In genomic region chr1:36126005-36126716, GRCh38 we compare ENCODE assay signal across 11 cellular contexts.
DNase-seq lines count a peak whose midpoint lies in the region; ATAC-seq and TF ChIP-seq lines count a peak whose summit lies in the region.
"Had no signal": no experiment of that assay in that cellular context is flagged by ENCODE, and none has a peak within 500 bp of the region (broad histone marks: within the 10 kb centered on the region; RNA-seq: fewer than 3 reads in every experiment).

No MANE protein-coding gene starts in this region.

- H3K9me3 Mint-ChIP-seq in stimulated activated naive CD8-positive, alpha-beta T cell treated with anti-CD3 and anti-CD28 coated beads, Interleukin-15, Interleukin-2, amounts not matched to agents 100 ng/mL and 50 ng/mL, for 24 hours = no peaks in the 10 kb centered on the region
- H3K9me3 Mint-ChIP-seq in dendritic cell treated with granulocyte-macrophage colony-stimulating factor and Interleukin-4, amounts not matched to agents 40 ng/mL and 50 ng/mL, for 4 days = no peaks in the 10 kb centered on the region
- no peaks in the 10 kb centered on the region for H3K9me3 Mint-ChIP-seq in nephron

- H3K4me3 Mint-ChIP-seq in stimulated activated naive CD8-positive, alpha-beta T cell treated with anti-CD3 and anti-CD28 coated beads, Interleukin-15, Interleukin-2, amounts not matched to agents 100 ng/mL and 50 ng/mL, for 24 hours = peak overlapping the region; percentile 1
- H3K4me3 Mint-ChIP-seq in dendritic cell treated with granulocyte-macrophage colony-stimulating factor and Interleukin-4, amounts not matched to agents 40 ng/mL and 50 ng/mL, for 4 days = peak overlapping the region; percentile 54
- peak overlapping the region; percentile 69 to 78 (median 71) for H3K4me3 Mint-ChIP-seq in nephron

- H3K36me3 Mint-ChIP-seq in stimulated activated naive CD8-positive, alpha-beta T cell treated with anti-CD3 and anti-CD28 coated beads, Interleukin-15, Interleukin-2, amounts not matched to agents 100 ng/mL and 50 ng/mL, for 24 hours (ENCODE audit: low read depth) = no peaks in the 10 kb centered on the region
- no peaks in the 10 kb centered on the region for H3K36me3 Mint-ChIP-seq in dendritic cell treated with granulocyte-macrophage colony-stimulating factor and Interleukin-4, amounts not matched to agents 40 ng/mL and 50 ng/mL, for 4 days (ENCODE audit: low read depth)
- no peaks in the 10 kb centered on the region for H3K36me3 Mint-ChIP-seq in nephron (ENCODE audit: low read depth)

- no peak for DNase-seq in stimulated activated naive CD8-positive, alpha-beta T cell treated with anti-CD3 and anti-CD28 coated beads, Interleukin-15, Interleukin-2, amounts not matched to agents 100 U/mL and 50 U/mL, for 24 hours
- DNase-seq in NCI-H1930 (lab: John Stamatoyannopoulos, UW) (no peak), NCI-H524 treated with DMSO at 0.1 percent for 48 hours (lab: John Stamatoyannopoulos, UW) (no peak), GF-D8 (lab: John Stamatoyannopoulos, UW) (no peak)
- DNase-seq: cerebellar nuclear complex, left lung, NCI-H1048 had no signal

- intact Hi-C loops in dendritic cell treated with granulocyte-macrophage colony-stimulating factor and Interleukin-4, amounts not matched to agents 40 ng/mL and 50 ng/mL, for 4 days (cut with micrococcal nuclease) = no loop called here

- no peak for ATAC-seq in stimulated activated naive CD8-positive, alpha-beta T cell treated with anti-CD3 and anti-CD28 coated beads, Interleukin-15, Interleukin-2, amounts not matched to agents 100 U/mL and 50 U/mL, for 24 hours
- ATAC-seq in GM18511 (IDR thresholded peaks at IDR 0.05; ENCODE audit: unreplicated experiment) = no peak

- H3K4me1 Mint-ChIP-seq in stimulated activated naive CD8-positive, alpha-beta T cell treated with anti-CD3 and anti-CD28 coated beads, Interleukin-15, Interleukin-2, amounts not matched to agents 100 ng/mL and 50 ng/mL, for 24 hours (ENCODE audit: low read depth) = peaks cover 29% of the 10 kb centered on the region
- peaks cover 63% of the 10 kb centered on the region for H3K4me1 Mint-ChIP-seq in dendritic cell treated with granulocyte-macrophage colony-stimulating factor and Interleukin-4, amounts not matched to agents 40 ng/mL and 50 ng/mL, for 4 days (ENCODE audit: low read depth)
- peaks cover 48% of the 10 kb centered on the region for H3K4me1 Mint-ChIP-seq in nephron

- no peak for TF ChIP-seq CTCF in nephron (IDR thresholded peaks at IDR 0.05; ENCODE audit: unreplicated experiment in 3 of 3)

- no peak overlapping the region for H3K27ac Mint-ChIP-seq in stimulated activated naive CD8-positive, alpha-beta T cell treated with anti-CD3 and anti-CD28 coated beads, Interleukin-15, Interleukin-2, amounts not matched to agents 100 ng/mL and 50 ng/mL, for 24 hours
- peak overlapping the region; percentile 31 for H3K27ac Mint-ChIP-seq in dendritic cell treated with granulocyte-macrophage colony-stimulating factor and Interleukin-4, amounts not matched to agents 40 ng/mL and 50 ng/mL, for 4 days
- peak overlapping the region; percentile 22 to 95 (median 71) for H3K27ac Mint-ChIP-seq in nephron

- peaks cover 31% of the 10 kb centered on the region for H3K27me3 Mint-ChIP-seq in stimulated activated naive CD8-positive, alpha-beta T cell treated with anti-CD3 and anti-CD28 coated beads, Interleukin-15, Interleukin-2, amounts not matched to agents 100 ng/mL and 50 ng/mL, for 24 hours
- H3K27me3 Mint-ChIP-seq in dendritic cell treated with granulocyte-macrophage colony-stimulating factor and Interleukin-4, amounts not matched to agents 40 ng/mL and 50 ng/mL, for 4 days = peaks cover 18% of the 10 kb centered on the region
- peaks cover 40% of the 10 kb centered on the region for H3K27me3 Mint-ChIP-seq in nephron (ENCODE audit: low read depth)

Comparison
In these comparisons a context has a peak if more than half of its experiments do, and no peak if none do; other contexts are left out.
1. H3K4me3 Mint-ChIP-seq: peak in every context shown above with its lines; median percentile 71 in nephron; 54 in dendritic cell treated with granulocyte-macrophage colony-stimulating factor and Interleukin-4, amounts not matched to agents 40 ng/mL and 50 ng/mL, for 4 days; 1 in stimulated activated naive CD8-positive, alpha-beta T cell treated with anti-CD3 and anti-CD28 coated beads, Interleukin-15, Interleukin-2, amounts not matched to agents 100 ng/mL and 50 ng/mL, for 24 hours.